In the genomic region with DNA sequence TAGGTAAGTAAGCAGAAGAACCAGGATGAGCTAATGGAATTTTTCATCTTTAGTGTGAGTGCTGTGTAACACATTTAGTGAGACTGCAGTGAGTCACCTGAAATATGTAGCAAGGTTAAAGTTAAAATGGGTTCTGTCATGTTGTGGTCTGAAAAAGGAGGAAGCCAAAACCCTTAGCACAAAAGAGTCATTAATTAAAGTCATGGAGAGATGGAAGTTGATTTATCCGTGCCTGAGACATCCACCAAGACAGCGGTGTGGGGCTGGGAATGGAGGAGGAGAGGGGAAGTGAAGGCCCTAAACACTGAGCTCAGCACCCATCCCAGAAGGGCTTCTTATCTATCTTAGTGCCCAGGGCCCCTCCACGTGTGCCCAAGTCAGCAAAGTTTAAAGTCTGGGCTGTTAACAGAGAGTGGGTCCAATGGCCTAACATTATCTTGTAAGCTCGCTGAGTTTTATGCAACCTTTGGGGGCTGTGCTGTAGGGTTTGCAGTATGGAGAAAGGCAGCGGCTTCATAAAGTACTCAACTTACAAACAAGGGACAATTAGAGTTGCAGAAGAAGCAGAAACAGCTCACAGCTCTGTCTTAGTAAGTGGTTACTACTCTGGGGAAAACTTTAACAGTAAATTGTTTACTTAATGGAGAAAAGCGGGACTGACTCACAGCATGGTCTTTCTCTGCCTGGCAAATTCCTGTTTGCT, we compare ENCODE assay signal across 2 cellular contexts.
A peak's percentile ranks its signal among the peaks of the same experiment; 100 is the strongest.
TF ChIP-seq lines count a peak whose summit lies in the region.

No MANE protein-coding gene starts in this region.

TF ChIP-seq in HCT116, 20 proteins besides CTCF, POLR2A, EP300 and RAD21:
- no peak for TF ChIP-seq ZNF274 (IDR thresholded peaks at IDR 0.05; ENCODE audit: low read depth, low read length)
- TF ChIP-seq, protein P1, sequence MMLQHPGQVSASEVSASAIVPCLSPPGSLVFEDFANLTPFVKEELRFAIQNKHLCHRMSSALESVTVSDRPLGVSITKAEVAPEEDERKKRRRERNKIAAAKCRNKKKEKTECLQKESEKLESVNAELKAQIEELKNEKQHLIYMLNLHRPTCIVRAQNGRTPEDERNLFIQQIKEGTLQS (IDR thresholded peaks at IDR 0.05) = no peak
- no peak for TF ChIP-seq EZH2phosphoT487 (IDR thresholded peaks at IDR 0.05; ENCODE audit: borderline replicate concordance)
- TF ChIP-seq ZFX (IDR thresholded peaks at IDR 0.05) = no peak
- no peak for TF ChIP-seq TCF7L2 (IDR thresholded peaks at IDR 0.05; ENCODE audit: borderline replicate concordance, extremely low read depth, insufficient read depth, insufficient read length)
- TF ChIP-seq EZH2 (IDR thresholded peaks at IDR 0.05) = no peak
- TF ChIP-seq YY1 (IDR thresholded peaks at IDR 0.05; ENCODE audit: extremely low read depth, insufficient replicate concordance, low read depth, low read length) = no peak
- TF ChIP-seq, protein P2, sequence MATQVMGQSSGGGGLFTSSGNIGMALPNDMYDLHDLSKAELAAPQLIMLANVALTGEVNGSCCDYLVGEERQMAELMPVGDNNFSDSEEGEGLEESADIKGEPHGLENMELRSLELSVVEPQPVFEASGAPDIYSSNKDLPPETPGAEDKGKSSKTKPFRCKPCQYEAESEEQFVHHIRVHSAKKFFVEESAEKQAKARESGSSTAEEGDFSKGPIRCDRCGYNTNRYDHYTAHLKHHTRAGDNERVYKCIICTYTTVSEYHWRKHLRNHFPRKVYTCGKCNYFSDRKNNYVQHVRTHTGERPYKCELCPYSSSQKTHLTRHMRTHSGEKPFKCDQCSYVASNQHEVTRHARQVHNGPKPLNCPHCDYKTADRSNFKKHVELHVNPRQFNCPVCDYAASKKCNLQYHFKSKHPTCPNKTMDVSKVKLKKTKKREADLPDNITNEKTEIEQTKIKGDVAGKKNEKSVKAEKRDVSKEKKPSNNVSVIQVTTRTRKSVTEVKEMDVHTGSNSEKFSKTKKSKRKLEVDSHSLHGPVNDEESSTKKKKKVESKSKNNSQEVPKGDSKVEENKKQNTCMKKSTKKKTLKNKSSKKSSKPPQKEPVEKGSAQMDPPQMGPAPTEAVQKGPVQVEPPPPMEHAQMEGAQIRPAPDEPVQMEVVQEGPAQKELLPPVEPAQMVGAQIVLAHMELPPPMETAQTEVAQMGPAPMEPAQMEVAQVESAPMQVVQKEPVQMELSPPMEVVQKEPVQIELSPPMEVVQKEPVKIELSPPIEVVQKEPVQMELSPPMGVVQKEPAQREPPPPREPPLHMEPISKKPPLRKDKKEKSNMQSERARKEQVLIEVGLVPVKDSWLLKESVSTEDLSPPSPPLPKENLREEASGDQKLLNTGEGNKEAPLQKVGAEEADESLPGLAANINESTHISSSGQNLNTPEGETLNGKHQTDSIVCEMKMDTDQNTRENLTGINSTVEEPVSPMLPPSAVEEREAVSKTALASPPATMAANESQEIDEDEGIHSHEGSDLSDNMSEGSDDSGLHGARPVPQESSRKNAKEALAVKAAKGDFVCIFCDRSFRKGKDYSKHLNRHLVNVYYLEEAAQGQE (IDR thresholded peaks at IDR 0.05; ENCODE audit: low read depth) = no peak
- TF ChIP-seq SRF (IDR thresholded peaks at IDR 0.05; ENCODE audit: low read depth) = no peak
- TF ChIP-seq SP1 (IDR thresholded peaks at IDR 0.05; ENCODE audit: low read depth) = no peak
- TF ChIP-seq JUND (IDR thresholded peaks at IDR 0.05) = no peak
- no peak for TF ChIP-seq POLR2AphosphoS5 (IDR thresholded peaks at IDR 0.05; ENCODE audit: low read depth, low read length)
- TF ChIP-seq, protein P3, sequence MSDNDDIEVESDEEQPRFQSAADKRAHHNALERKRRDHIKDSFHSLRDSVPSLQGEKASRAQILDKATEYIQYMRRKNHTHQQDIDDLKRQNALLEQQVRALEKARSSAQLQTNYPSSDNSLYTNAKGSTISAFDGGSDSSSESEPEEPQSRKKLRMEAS (IDR thresholded peaks at IDR 0.05) = no peak
- no peak for TF ChIP-seq CBX3 (IDR thresholded peaks at IDR 0.05; ENCODE audit: low read depth)
- no peak for TF ChIP-seq EGR1 (IDR thresholded peaks at IDR 0.05; ENCODE audit: low read depth)
- no peak for TF ChIP-seq CEBPB (IDR thresholded peaks at IDR 0.05; ENCODE audit: low read depth)
- no peak for TF ChIP-seq SIN3A (IDR thresholded peaks at IDR 0.05; ENCODE audit: low read depth)

TF ChIP-seq in SK-N-SH, 30 proteins besides CTCF, POLR2A, EP300 and RAD21:
- TF ChIP-seq, protein P4, sequence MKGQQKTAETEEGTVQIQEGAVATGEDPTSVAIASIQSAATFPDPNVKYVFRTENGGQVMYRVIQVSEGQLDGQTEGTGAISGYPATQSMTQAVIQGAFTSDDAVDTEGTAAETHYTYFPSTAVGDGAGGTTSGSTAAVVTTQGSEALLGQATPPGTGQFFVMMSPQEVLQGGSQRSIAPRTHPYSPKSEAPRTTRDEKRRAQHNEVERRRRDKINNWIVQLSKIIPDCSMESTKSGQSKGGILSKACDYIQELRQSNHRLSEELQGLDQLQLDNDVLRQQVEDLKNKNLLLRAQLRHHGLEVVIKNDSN (IDR thresholded peaks at IDR 0.05; ENCODE audit: borderline replicate concordance, low read depth) = no peak
- no peak for TF ChIP-seq TAF1 (IDR thresholded peaks at IDR 0.05; ENCODE audit: borderline replicate concordance, low read depth, low read length)
- peak; percentile 63; the same call in 1 of the 2 replicates for TF ChIP-seq TEAD4 (IDR thresholded peaks at IDR 0.05; ENCODE audit: borderline replicate concordance, insufficient read depth)
- TF ChIP-seq MXI1 (IDR thresholded peaks at IDR 0.05; ENCODE audit: low read depth, low read length) = no peak
- TF ChIP-seq MEF2A (IDR thresholded peaks at IDR 0.05; ENCODE audit: borderline replicate concordance, low read depth) = no peak
- TF ChIP-seq, protein P3 (IDR thresholded peaks at IDR 0.05; ENCODE audit: low read depth) = 0 out of 2 replicates have a peak, but pooled peaks have one; percentile 39
- 0 out of 2 replicates have a peak, but pooled peaks have one; percentile 23 for TF ChIP-seq YY1 (IDR thresholded peaks at IDR 0.05; ENCODE audit: low read depth)
- TF ChIP-seq EZH2phosphoT487 (IDR thresholded peaks at IDR 0.05; ENCODE audit: borderline replicate concordance, low read depth) = no peak
- TF ChIP-seq ELF1 (IDR thresholded peaks at IDR 0.05) = peak; percentile 19; the same call in 1 of the 2 replicates
- TF ChIP-seq, protein P5, sequence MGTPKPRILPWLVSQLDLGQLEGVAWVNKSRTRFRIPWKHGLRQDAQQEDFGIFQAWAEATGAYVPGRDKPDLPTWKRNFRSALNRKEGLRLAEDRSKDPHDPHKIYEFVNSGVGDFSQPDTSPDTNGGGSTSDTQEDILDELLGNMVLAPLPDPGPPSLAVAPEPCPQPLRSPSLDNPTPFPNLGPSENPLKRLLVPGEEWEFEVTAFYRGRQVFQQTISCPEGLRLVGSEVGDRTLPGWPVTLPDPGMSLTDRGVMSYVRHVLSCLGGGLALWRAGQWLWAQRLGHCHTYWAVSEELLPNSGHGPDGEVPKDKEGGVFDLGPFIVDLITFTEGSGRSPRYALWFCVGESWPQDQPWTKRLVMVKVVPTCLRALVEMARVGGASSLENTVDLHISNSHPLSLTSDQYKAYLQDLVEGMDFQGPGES (IDR thresholded peaks at IDR 0.05; ENCODE audit: low read depth, low read length) = no peak
- peak; percentile 46; the same call in 1 of the 2 replicates for TF ChIP-seq RXRA (IDR thresholded peaks at IDR 0.05; ENCODE audit: borderline replicate concordance, low read depth)
- TF ChIP-seq RFX5 (IDR thresholded peaks at IDR 0.05; ENCODE audit: low read length) = no peak
- peak; percentile 62; the same call in 1 of the 2 replicates for TF ChIP-seq SIN3A (IDR thresholded peaks at IDR 0.05; ENCODE audit: borderline replicate concordance, low read depth, low read length)
- TF ChIP-seq CHD2 (IDR thresholded peaks at IDR 0.05; ENCODE audit: low read length, partially characterized antibody) = no peak
- peak; percentile 55; the same call in 1 of the 2 replicates for TF ChIP-seq POLR2AphosphoS5 (IDR thresholded peaks at IDR 0.05; ENCODE audit: low read depth, low read length)
- peak; percentile 49; the same call in 1 of the 2 replicates for TF ChIP-seq FOXM1 (IDR thresholded peaks at IDR 0.05; ENCODE audit: low read depth)
- TF ChIP-seq RCOR1 (IDR thresholded peaks at IDR 0.05; ENCODE audit: low read length) = no peak
- TF ChIP-seq JUND (IDR thresholded peaks at IDR 0.05) = peak; percentile 83
- TF ChIP-seq, protein P6, sequence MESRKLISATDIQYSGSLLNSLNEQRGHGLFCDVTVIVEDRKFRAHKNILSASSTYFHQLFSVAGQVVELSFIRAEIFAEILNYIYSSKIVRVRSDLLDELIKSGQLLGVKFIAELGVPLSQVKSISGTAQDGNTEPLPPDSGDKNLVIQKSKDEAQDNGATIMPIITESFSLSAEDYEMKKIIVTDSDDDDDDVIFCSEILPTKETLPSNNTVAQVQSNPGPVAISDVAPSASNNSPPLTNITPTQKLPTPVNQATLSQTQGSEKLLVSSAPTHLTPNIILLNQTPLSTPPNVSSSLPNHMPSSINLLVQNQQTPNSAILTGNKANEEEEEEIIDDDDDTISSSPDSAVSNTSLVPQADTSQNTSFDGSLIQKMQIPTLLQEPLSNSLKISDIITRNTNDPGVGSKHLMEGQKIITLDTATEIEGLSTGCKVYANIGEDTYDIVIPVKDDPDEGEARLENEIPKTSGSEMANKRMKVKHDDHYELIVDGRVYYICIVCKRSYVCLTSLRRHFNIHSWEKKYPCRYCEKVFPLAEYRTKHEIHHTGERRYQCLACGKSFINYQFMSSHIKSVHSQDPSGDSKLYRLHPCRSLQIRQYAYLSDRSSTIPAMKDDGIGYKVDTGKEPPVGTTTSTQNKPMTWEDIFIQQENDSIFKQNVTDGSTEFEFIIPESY (IDR thresholded peaks at IDR 0.05; ENCODE audit: borderline replicate concordance, low read depth) = no peak
- TF ChIP-seq, protein P2 (IDR thresholded peaks at IDR 0.05; ENCODE audit: low read depth, low read length) = no peak
- TF ChIP-seq TCF12 (IDR thresholded peaks at IDR 0.05) = peak; percentile 95
- peak; percentile 79 for TF ChIP-seq FOSL2 (IDR thresholded peaks at IDR 0.05; ENCODE audit: borderline replicate concordance, low read depth)
- TF ChIP-seq NFIC (IDR thresholded peaks at IDR 0.05; ENCODE audit: borderline replicate concordance) = peak; percentile 65; the same call in 1 of the 2 replicates
- no peak for TF ChIP-seq FOXJ3 (CRISPR knock-in tag; IDR thresholded peaks at IDR 0.05)
- TF ChIP-seq, protein P7, sequence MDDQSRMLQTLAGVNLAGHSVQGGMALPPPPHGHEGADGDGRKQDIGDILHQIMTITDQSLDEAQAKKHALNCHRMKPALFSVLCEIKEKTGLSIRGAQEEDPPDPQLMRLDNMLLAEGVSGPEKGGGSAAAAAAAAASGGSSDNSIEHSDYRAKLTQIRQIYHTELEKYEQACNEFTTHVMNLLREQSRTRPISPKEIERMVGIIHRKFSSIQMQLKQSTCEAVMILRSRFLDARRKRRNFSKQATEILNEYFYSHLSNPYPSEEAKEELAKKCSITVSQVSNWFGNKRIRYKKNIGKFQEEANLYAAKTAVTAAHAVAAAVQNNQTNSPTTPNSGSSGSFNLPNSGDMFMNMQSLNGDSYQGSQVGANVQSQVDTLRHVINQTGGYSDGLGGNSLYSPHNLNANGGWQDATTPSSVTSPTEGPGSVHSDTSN (IDR thresholded peaks at IDR 0.05) = peak; percentile 96
- no peak for TF ChIP-seq GATA2 (CRISPR knock-in tag; IDR thresholded peaks at IDR 0.05)
